ENCODE assay signal across 29 cellular contexts in genomic region chr17:44663095-44663494, GRCh38. TPM values are rescaled to one million over a fixed set of nuclear protein-coding genes. Genes with fewer than 3 reads are reported as not detected.
"Had no signal": no experiment of that assay in that cellular context is flagged by ENCODE, and none has a peak within 500 bp of the region (broad histone marks: within the 10 kb centered on the region; RNA-seq: fewer than 3 reads in every experiment).

No MANE protein-coding gene starts in this region.

- H3K36me3 ChIP-seq: stomach, suprapubic skin, thoracic aorta, thyroid gland, tibial artery, tibial nerve, transverse colon, upper lobe of left lung, upper lobe of right lung, vagina had no signal

- ATAC-seq: stimulated activated effector memory CD8-positive, alpha-beta T cell treated with anti-CD3 and anti-CD28 coated beads, Interleukin-12 subunit alpha, Interleukin-12 subunit beta, amount 100 ng/mL, for 72 hours; stimulated activated memory B cell treated with anti-CD40 and anti-IgM and Interleukin-4, amounts not matched to agents 10 μg/mL and 1 μg/mL and 100 μg/mL, for 72 hours; stimulated activated naive B cell treated with anti-CD40 and anti-IgM and Interleukin-4, amounts not matched to agents 10 μg/mL and 1 μg/mL and 100 μg/mL, for 72 hours; stimulated activated naive CD8-positive, alpha-beta T cell treated with anti-CD3 and anti-CD28 coated beads, Interleukin-15, amount 100 ng/mL, for 72 hours; stimulated activated naive CD8-positive, alpha-beta T cell treated with anti-CD3 and anti-CD28 coated beads, Interleukin-15, Interleukin-2, amounts not matched to agents 100 U/mL and 50 U/mL, for 24 hours; upper lobe of right lung had no signal

- H3K4me3 ChIP-seq: stomach, suprapubic skin, testis, thoracic aorta, thyroid gland, tibial artery, tibial nerve, transverse colon, upper lobe of left lung, upper lobe of right lung, uterus, vagina had no signal

- H3K9me3 ChIP-seq: stomach, suprapubic skin, testis, thoracic aorta, thyroid gland, tibial artery, tibial nerve, transverse colon, upper lobe of left lung, upper lobe of right lung, uterus, vagina had no signal

- DNase-seq: stimulated activated CD4-positive, alpha-beta T cell treated with anti-CD3 and anti-CD28 coated beads, Interleukin-2, amount 100 ng/mL, for 48 hours; stimulated activated CD4-positive, alpha-beta T cell treated with anti-CD3 and anti-CD28 coated beads, Interleukin-4, amount 100 ng/mL, for 1 hour; stimulated activated CD4-positive, alpha-beta T cell treated with anti-CD3 and anti-CD28 coated beads, Interleukin-4, amount 100 ng/mL, for 24 hours; stimulated activated CD4-positive, alpha-beta T cell treated with anti-CD3 and anti-CD28 coated beads, Interleukin-4, amount 100 ng/mL, for 4 hours; stimulated activated CD8-positive, alpha-beta memory T cell treated with anti-CD3 and anti-CD28 coated beads, Interleukin-4, amount 100 ng/mL, for 48 hours; stimulated activated naive B cell treated with anti-CD40 and anti-IgM and Interleukin-4, amounts not matched to agents 10 μg/mL and 1 μg/mL and 100 μg/mL, for 72 hours; stimulated activated naive CD4-positive, alpha-beta T cell; stimulated activated naive CD4-positive, alpha-beta T cell treated with Interleukin-2 at 50 U/mL for 16 hours; stimulated activated naive CD8-positive, alpha-beta T cell treated with anti-CD3 and anti-CD28 coated beads, Interleukin-15, amount 100 ng/mL, for 72 hours; stimulated activated naive CD8-positive, alpha-beta T cell treated with anti-CD3 and anti-CD28 coated beads, Interleukin-15, Interleukin-2, amounts not matched to agents 100 U/mL and 50 U/mL, for 24 hours; stomach; substantia nigra; testis; thyroid gland; tibial artery; transverse colon; trophoblast cell; upper lobe of left lung; upper lobe of right lung; uterus had no signal

- H3K27ac ChIP-seq: stomach, suprapubic skin, testis, thoracic aorta, thyroid gland, tibial artery, tibial nerve, transverse colon, upper lobe of left lung, upper lobe of right lung, uterus, vagina had no signal

- FAIRE-seq: urothelium cell line had no signal

- H3K27me3 ChIP-seq: testis, thyroid gland, upper lobe of left lung, uterus, vagina had no signal

- H3K4me1 ChIP-seq: stomach, suprapubic skin, testis, thyroid gland, tibial artery, tibial nerve, transverse colon, upper lobe of left lung, upper lobe of right lung, uterus, vagina had no signal

RNA-seq across cellular contexts. Expression of gene MEIOC, which starts 6.8 kb away (rescaled TPM):
- total RNA-seq: stomach, suprapubic skin, thoracic aorta, tibial nerve, transverse colon, upper lobe of right lung, ureter, urinary bladder, vagina had no signal
